In genomic region chr5:162593881-162594280, GRCh38 we compare ENCODE assay signal across 10 cellular contexts.
DNase-seq lines count a peak whose midpoint lies in the region; ATAC-seq, FAIRE-seq and TF ChIP-seq lines count a peak whose summit lies in the region.
"Had no signal": no experiment of that assay in that cellular context is flagged by ENCODE, and none has a peak within 500 bp of the region (broad histone marks: within the 10 kb centered on the region; RNA-seq: fewer than 3 reads in every experiment).

No MANE protein-coding gene starts in this region.

- H3K79me2 ChIP-seq in OCI-LY3 (ENCODE audit: low read length), result no peaks in the 10 kb centered on the region

- H3K4me2 ChIP-seq in OCI-LY3 (ENCODE audit: low read length), result no peak overlapping the region

- H3K9me3 ChIP-seq in OCI-LY3 (ENCODE audit: insufficient read depth, low read length) (peaks cover 9% of the 10 kb centered on the region; the same call in 1 of the 2 replicates), kidney (ENCODE audit: control insufficient read depth in 1 of 2, low read length in 2 of 2) (peaks cover 0 to 3% of the 10 kb centered on the region in 2 donors)
- H3K9me3 ChIP-seq: psoas muscle had no signal

- CTCF ChIA-PET in GM10248 (lab: Yijun Ruan, JAX), result interaction anchor here (1.2 kb wide), 1 partner anchor 20 kb away, joined by 3 read pairs; no protein-coding TSS in a partner anchor

- peak; percentile 29 for TF ChIP-seq CTCF in GM10248 (IDR thresholded peaks at IDR 0.05; ENCODE audit: control extremely low read depth, extremely low read depth, low read depth, missing control alignments)
- peak; percentile 47 for TF ChIP-seq CTCF in OCI-LY3 (IDR thresholded peaks at IDR 0.05; ENCODE audit: low read depth, low read length)
- TF ChIP-seq CTCF in kidney (IDR thresholded peaks at IDR 0.05; ENCODE audit: borderline replicate concordance, extremely low read depth, insufficient read depth), result peak; percentile 13

- H3K4me1 ChIP-seq in OCI-LY3 (ENCODE audit: low read length) (peaks cover 13% of the 10 kb centered on the region), kidney (ENCODE audit: control insufficient read depth in 1 of 2, insufficient read depth in 1 of 2, low read depth in 1 of 2, low read length in 2 of 2) (no peaks in the 10 kb centered on the region)
- H3K4me1 ChIP-seq: psoas muscle had no signal

- H3K9ac ChIP-seq in OCI-LY3 (ENCODE audit: low read length), result no peak overlapping the region
- H3K9ac ChIP-seq in kidney (ENCODE audit: low read length in 2 of 2), result no peak overlapping the region

- intact Hi-C loops in kidney (cut with DNase I) (no loop called here), Right ventricle myocardium superior (cut with DNase I) (no loop called here)

- H3K4me3 ChIP-seq in OCI-LY3 (ENCODE audit: low read length) (no peak overlapping the region), kidney (ENCODE audit: low read length in 2 of 2) (no peak overlapping the region)
- H3K4me3 ChIP-seq: psoas muscle had no signal

- POLR2A ChIA-PET in GM10248 (lab: Yijun Ruan, JAX), result no interaction called here

- H3K36me3 ChIP-seq in OCI-LY3 (replicated peaks; ENCODE audit: low read depth, low read length) (no peaks in the 10 kb centered on the region), kidney (ENCODE audit: control insufficient read depth in 1 of 2, insufficient read depth in 2 of 2, low read length in 2 of 2) (no peaks in the 10 kb centered on the region)

- FAIRE-seq in kidney (lab: Jason Lieb, UNC) (no peak), urothelium cell line (lab: Jason Lieb, UNC) (no peak)

- ATAC-seq in GM21723 (IDR thresholded peaks at IDR 0.05; ENCODE audit: unreplicated experiment) (peak; percentile 65), Right ventricle myocardium superior (ENCODE audit: poor library complexity) (no peak)
- ATAC-seq: psoas muscle had no signal

- no peak overlapping the region for H2AFZ ChIP-seq in OCI-LY3 (ENCODE audit: low read depth, low read length)

- DNase-seq in GM10248 (ENCODE audit: extremely low spot score) (no peak), kidney (no peak), NCI-H187 (lab: John Stamatoyannopoulos, UW) (no peak), NCI-H2171 treated with DMSO at 0.1 percent for 48 hours (lab: John Stamatoyannopoulos, UW) (no peak), Right ventricle myocardium superior (no peak), urothelium cell line (ENCODE audit: low spot score) (no peak)
- DNase-seq: NCI-H510A, psoas muscle had no signal

- H4K20me1 ChIP-seq in OCI-LY3 (ENCODE audit: insufficient read depth, low read length), result no peaks in the 10 kb centered on the region

- H3K27ac ChIP-seq in OCI-LY3 (ENCODE audit: low read length) (no peak overlapping the region), kidney (ENCODE audit: low read depth in 2 of 2, low read length in 2 of 2) (no peak overlapping the region)
- H3K27ac ChIP-seq: psoas muscle had no signal

- H3K27me3 ChIP-seq in OCI-LY3 (ENCODE audit: low read depth, low read length), result no peaks in the 10 kb centered on the region
